In genomic region chr2:60481257-60481656, GRCh38 we compare ENCODE assay signal across 30 cellular contexts.
DNase-seq lines count a peak whose midpoint lies in the region; ATAC-seq, FAIRE-seq and TF ChIP-seq lines count a peak whose summit lies in the region.
"Had no signal": no experiment of that assay in that cellular context is flagged by ENCODE, and none has a peak within 500 bp of the region (broad histone marks: within the 10 kb centered on the region; RNA-seq: fewer than 3 reads in every experiment).

No MANE protein-coding gene starts in this region.

- H4K20me1 ChIP-seq in HepG2 (ENCODE audit: insufficient read depth, low read length) = no peaks in the 10 kb centered on the region

- no peak overlapping the region for H2BK120ac ChIP-seq in trophoblast cell (ENCODE audit: insufficient read depth, low read length, poor library complexity)

- peak overlapping the region; percentile 34 for H4K91ac ChIP-seq in trophoblast cell (ENCODE audit: low read depth, low read length)

- no peak overlapping the region for H2AK5ac ChIP-seq in trophoblast cell (ENCODE audit: low read length)

- no peak overlapping the region for H4K8ac ChIP-seq in trophoblast cell (ENCODE audit: low read depth, low read length)

- peak overlapping the region; percentile 50; the same call in 1 of the 2 replicates for H3K4me2 ChIP-seq in HepG2 (ENCODE audit: low read depth, low read length)
- H3K4me2 ChIP-seq in trophoblast cell (ENCODE audit: low read length) = no peak overlapping the region
- H3K4me2 ChIP-seq: PC-9, smooth muscle cell had no signal

- H3K9me3 ChIP-seq in HepG2 (ENCODE audit: low read length) (no peaks in the 10 kb centered on the region), right lobe of liver (no peaks in the 10 kb centered on the region), trophoblast cell (ENCODE audit: insufficient read depth, low read depth, low read length) (no peaks in the 10 kb centered on the region)
- H3K9me3 ChIP-seq: tibial nerve had no signal

- no TSS peak for BruUV-seq in HepG2 (replicated peaks; lab: Mats Ljungman, UMichigan)

- POLR2A ChIA-PET in HepG2 (lab: Yijun Ruan, JAX) = no interaction called here

- TF ChIP-seq RAD21 in HepG2 (CRISPR knock-in tag; IDR thresholded peaks at IDR 0.05) = no peak

- H3K4me3 ChIP-seq in HepG2 (replicated peaks in 1 of 3; ENCODE audit: insufficient read depth in 1 of 3, low read depth in 2 of 3, low read length in 3 of 3) (peak overlapping the region in 1 of 3 experiments; percentile 23; a peak in 1 of 6 replicates), right lobe of liver (no peak overlapping the region), trophoblast cell (ENCODE audit: low read depth, low read length) (no peak overlapping the region), H7 (ENCODE audit: insufficient read depth, low read depth, low read length) (no peak overlapping the region)
- H3K4me3 ChIP-seq: GM23248, PC-9, smooth muscle cell, tibial nerve had no signal

- H2BK12ac ChIP-seq in trophoblast cell (ENCODE audit: low read length) = peak overlapping the region; percentile 77

- no peak overlapping the region for H3K23ac ChIP-seq in trophoblast cell (ENCODE audit: low read length)

- TF ChIP-seq POLR2A in HepG2 (IDR thresholded peaks at IDR 0.05; ENCODE audit: insufficient read depth in 1 of 2, low read depth in 2 of 2, low read length in 2 of 2) = no peak
- no peak for TF ChIP-seq POLR2A in right lobe of liver (IDR thresholded peaks at IDR 0.05)

- H2AFZ ChIP-seq in HepG2 (ENCODE audit: low read length) = no peak overlapping the region
- H2AFZ ChIP-seq in trophoblast cell (ENCODE audit: insufficient read depth, low read length, poor library complexity) = no peak overlapping the region
- H2AFZ ChIP-seq: GM23248, parathyroid adenoma, PC-9 had no signal

- no peak overlapping the region for H3K14ac ChIP-seq in trophoblast cell (ENCODE audit: low read length)

- H3K79me1 ChIP-seq in trophoblast cell (ENCODE audit: low read length) = peaks cover 18% of the 10 kb centered on the region

- TF ChIP-seq CTCF in HepG2 (CRISPR knock-in tag; IDR thresholded peaks at IDR 0.05) (no peak), right lobe of liver (IDR thresholded peaks at IDR 0.05) (no peak)

- CTCF ChIA-PET in HepG2 (lab: Yijun Ruan, JAX; ENCODE audit: low intra/inter-chr PET ratio, low total read pairs) = no interaction called here

- no peak overlapping the region for H3K4ac ChIP-seq in trophoblast cell (ENCODE audit: low read depth, low read length)

- TF ChIP-seq EP300 in HepG2 (IDR thresholded peaks at IDR 0.05; ENCODE audit: low read depth in 2 of 2, low read length in 2 of 2) (no peak), HepG2 (CRISPR knock-in tag; IDR thresholded peaks at IDR 0.05; ENCODE audit: borderline replicate concordance) (no peak)

- no peak for FAIRE-seq in HepG2 (lab: Jason Lieb, UNC)
- FAIRE-seq: A204.1 had no signal

- DNase-seq in HepG2 (ENCODE audit: low spot score) (no peak), right lobe of liver (no peak), islet precursor cell (peak; percentile 46), trophoblast cell (no peak), substantia nigra (lab: John Stamatoyannopoulos, UW) (no peak), inferior parietal cortex (ENCODE audit: extremely low spot score) (no peak), H7 (no peak)
- DNase-seq: activated CD4-positive, alpha-beta memory T cell treated with anti-CD3 and anti-CD28 coated beads, Interleukin-2, amount 10 ng/mL, durations not matched to agents 7 days and 5 days; activated CD8-positive, alpha-beta memory T cell treated with anti-CD3 and anti-CD28 coated beads, Interleukin-2, amount 50 U/mL, for 4 hours; activated naive CD4-positive, alpha-beta T cell; activated naive CD8-positive, alpha-beta T cell treated with anti-CD3 and anti-CD28 coated beads, Interleukin-2, amount 50 U/mL, for 24 hours; CD4-positive, alpha-beta T cell; central memory CD4-positive, alpha-beta T cell; dermis blood vessel endothelial cell; foreskin fibroblast; GM23248; NCI-H1417; NCI-H2029; NK-92 treated with Interleukin-12 subunit alpha and Interleukin-12 subunit beta, amount 100 ng/mL, for 24 hours; PC-9; stimulated activated CD4-positive, alpha-beta T cell treated with anti-CD3 and anti-CD28 coated beads, Interleukin-2, amount 100 ng/mL, for 24 hours; T-helper 17 cell had no signal

- in situ Hi-C loops in HepG2 (cut with HindIII; ENCODE audit: extremely low pct_ligation_motif_present, low pct_unique_long_range_greater_than_20kb) = no loop called here

- intact Hi-C loops in HepG2 (cut with micrococcal nuclease; ENCODE audit: unreplicated experiment) = no loop called here
- intact Hi-C loops in right lobe of liver (cut with DNase I) = no loop called here

- H3K4me1 ChIP-seq in HepG2 (ENCODE audit: insufficient read depth, low read length) = peaks cover 67% of the 10 kb centered on the region
- H3K4me1 ChIP-seq in right lobe of liver = peaks cover 0 to 15% (median 2%) of the 10 kb centered on the region in 4 donors
- peaks cover 29 to 37% of the 10 kb centered on the region in 2 experiments for H3K4me1 ChIP-seq in trophoblast cell (ENCODE audit: control insufficient read depth in 1 of 2, insufficient read depth in 2 of 2, low read length in 2 of 2)
- H3K4me1 ChIP-seq: parathyroid adenoma, tibial nerve had no signal

- peaks cover 0 to 10% of the 10 kb centered on the region in 2 experiments; a peak in 1 of 5 replicates for H3K27me3 ChIP-seq in HepG2 (ENCODE audit: control insufficient read depth in 1 of 2, insufficient read depth in 2 of 2, low read length in 2 of 2)
- no peaks in the 10 kb centered on the region for H3K27me3 ChIP-seq in right lobe of liver
- H3K27me3 ChIP-seq in trophoblast cell (ENCODE audit: insufficient read depth, low read length) = no peaks in the 10 kb centered on the region
- H3K27me3 ChIP-seq in H7 (ENCODE audit: control insufficient read depth, insufficient read depth, low read length) = peaks cover 3% of the 10 kb centered on the region
- H3K27me3 ChIP-seq: tibial nerve had no signal

- no peak overlapping the region for H4K12ac ChIP-seq in trophoblast cell (ENCODE audit: low read depth, low read length)

- H3K36me3 ChIP-seq in HepG2 (replicated peaks in 1 of 2; ENCODE audit: control insufficient read depth in 1 of 2, insufficient read depth in 2 of 2, low read length in 2 of 2) (no peaks in the 10 kb centered on the region), right lobe of liver (no peaks in the 10 kb centered on the region), trophoblast cell (ENCODE audit: control insufficient read depth in 1 of 2, insufficient read depth in 2 of 2, low read length in 2 of 2) (no peaks in the 10 kb centered on the region), H7 (replicated peaks; ENCODE audit: control insufficient read depth, insufficient read depth, low read length) (no peaks in the 10 kb centered on the region; the same call in 1 of the 2 replicates)
- H3K36me3 ChIP-seq: tibial nerve had no signal

- ATAC-seq in HepG2 (peak; percentile 2; the same call in 2 of the 3 replicates), right lobe of liver (no peak), GM21723 (IDR thresholded peaks at IDR 0.05; ENCODE audit: unreplicated experiment) (no peak)
- ATAC-seq: activated naive CD8-positive, alpha-beta T cell treated with anti-CD3 and anti-CD28 coated beads, Interleukin-2, amount 50 U/mL, for 24 hours; esophagus mucosa; SK-N-SH treated with all-trans-retinoic acid at 6 μM for 48 hours; T-helper 17 cell had no signal

- peak overlapping the region; percentile 81 for H3K18ac ChIP-seq in trophoblast cell (ENCODE audit: low read length)

- no peaks in the 10 kb centered on the region for H3K79me2 ChIP-seq in HepG2 (ENCODE audit: insufficient read depth, low read length)
- H3K79me2 ChIP-seq in trophoblast cell (ENCODE audit: control insufficient read depth, insufficient read depth, low read length, poor library complexity) = peaks cover 2% of the 10 kb centered on the region
- H3K79me2 ChIP-seq: parathyroid adenoma had no signal

- H3K27ac ChIP-seq in HepG2 (ENCODE audit: extremely low read length, insufficient read depth, low read length) (no peak overlapping the region), right lobe of liver (no peak overlapping the region), trophoblast cell (ENCODE audit: low read depth, low read length) (no peak overlapping the region), substantia nigra (ENCODE audit: low read depth, low read length, poor library complexity, severe bottlenecking) (no peak overlapping the region)
- H3K27ac ChIP-seq: GM23248, HL-60, parathyroid adenoma, PC-9, tibial nerve had no signal

- no peak overlapping the region for H2BK5ac ChIP-seq in trophoblast cell (ENCODE audit: low read depth, low read length, poor library complexity)

- H3K9ac ChIP-seq in HepG2 (ENCODE audit: insufficient read depth, low read depth, low read length) (no peak overlapping the region), trophoblast cell (ENCODE audit: low read length) (no peak overlapping the region)
- H3K9ac ChIP-seq: GM23248, parathyroid adenoma had no signal

- WGBS in HepG2 (ENCODE audit: low lambda C conversion rate) = 62% methylated on average over 6 of the region's 6 CpGs
- 94% methylated on average over 3 of the region's 6 CpGs for WGBS in right lobe of liver (ENCODE audit: insufficient coverage, low coverage, low lambda C conversion rate, missing lambda C conversion rate)
- WGBS in trophoblast cell (ENCODE audit: extremely low coverage, insufficient coverage, insufficient read length) = no CpG with 5 or more reads among the region's 6 CpGs

TF ChIP-seq in HepG2, 621 proteins besides CTCF, POLR2A, EP300 and RAD21 (continues in another document):
- no peak for TF ChIP-seq ZBTB42 (CRISPR knock-in tag; IDR thresholded peaks at IDR 0.05)
- TF ChIP-seq ZNF280B (CRISPR knock-in tag; IDR thresholded peaks at IDR 0.05; ENCODE audit: borderline replicate concordance) = 0 out of 2 replicates have a peak, but pooled peaks have one; percentile 37
- TF ChIP-seq MEIS1 (CRISPR knock-in tag; IDR thresholded peaks at IDR 0.05; ENCODE audit: borderline replicate concordance) = no peak
- TF ChIP-seq HNF4A (CRISPR knock-in tag; IDR thresholded peaks at IDR 0.05) = peak; percentile 37
- TF ChIP-seq MEF2D (CRISPR knock-in tag; IDR thresholded peaks at IDR 0.05) = 0 out of 2 replicates have a peak, but pooled peaks have one; percentile 18
